In the genomic region with DNA sequence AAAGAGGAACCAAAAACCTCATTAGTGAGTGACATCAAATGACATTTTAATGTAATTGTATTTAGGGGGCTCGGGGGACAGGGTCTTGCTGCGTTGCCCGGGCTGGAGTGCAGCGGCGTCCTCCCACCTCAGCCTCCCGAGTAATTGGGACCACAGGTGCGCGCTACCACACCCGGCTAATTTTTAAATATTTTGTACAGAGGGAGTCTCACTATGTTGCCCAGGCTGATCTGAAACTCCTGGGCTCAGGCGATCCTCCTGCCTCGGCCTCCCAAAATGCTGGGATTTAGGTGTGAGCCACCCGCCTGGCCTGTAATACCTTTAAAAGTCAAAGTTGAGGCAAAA, we compare ENCODE assay signal across 8 cellular contexts. TPM values are rescaled to one million over a fixed set of nuclear protein-coding genes. Genes with fewer than 3 reads are reported as not detected.
DNase-seq lines count a peak whose midpoint lies in the region; ATAC-seq and TF ChIP-seq lines count a peak whose summit lies in the region.

No MANE protein-coding gene starts in this region.

- H3K36me3 ChIP-seq in ES-I3 (ENCODE audit: insufficient read depth, low read length) (peaks cover 7% of the 10 kb centered on the region), fibroblast of lung (ENCODE audit: control insufficient read depth, insufficient read depth, low read length) (peaks cover 30% of the 10 kb centered on the region), psoas muscle (ENCODE audit: insufficient read depth in 1 of 2, low read depth in 1 of 2) (peaks cover 0 to 52% of the 10 kb centered on the region in 2 donors)

- intact Hi-C loops in psoas muscle (cut with DNase I) = no loop called here

- peaks cover 11% of the 10 kb centered on the region for H3K79me2 ChIP-seq in fibroblast of lung (ENCODE audit: control insufficient read depth, insufficient read depth, low read length)

- H3K4me3 ChIP-seq in fibroblast of lung (replicated peaks in 1 of 4; ENCODE audit: control extremely low read depth in 1 of 4, insufficient read depth in 1 of 4, low read depth in 3 of 4, low read length in 4 of 4) (peak overlapping the region; percentile 60 to 91 (median 82)), psoas muscle (peak overlapping the region; percentile 90)

- H2AFZ ChIP-seq in fibroblast of lung (ENCODE audit: low read length) = no peak overlapping the region

- ATAC-seq in psoas muscle (no peak), HG03135 (IDR thresholded peaks at IDR 0.05; ENCODE audit: unreplicated experiment) (no peak)

- H3K27me3 ChIP-seq in fibroblast of lung (ENCODE audit: control insufficient read depth, insufficient read depth, low read length) (no peaks in the 10 kb centered on the region), psoas muscle (ENCODE audit: insufficient read depth in 3 of 3, low read length in 2 of 3) (no peaks in the 10 kb centered on the region)

- 41 to 48% (median 42%) methylated on average over 12 of the region's 12 CpGs for WGBS in psoas muscle, 3 donors

- CTCF ChIA-PET in RWPE1 (lab: Yijun Ruan, JAX) = no interaction called here

- H3K4me1 ChIP-seq in ES-I3 (ENCODE audit: insufficient read depth, low read length) (no peaks in the 10 kb centered on the region), fibroblast of lung (ENCODE audit: control insufficient read depth, extremely low read depth, insufficient read depth, low read length) (peaks cover 2% of the 10 kb centered on the region), psoas muscle (peaks cover 11% of the 10 kb centered on the region)

- H4K20me1 ChIP-seq in fibroblast of lung (ENCODE audit: control insufficient read depth, extremely low read depth, insufficient read depth, low read length) = no peaks in the 10 kb centered on the region

- H3K9me3 ChIP-seq in ES-I3 (ENCODE audit: control insufficient read depth, insufficient read depth, low read length) (no peaks in the 10 kb centered on the region), fibroblast of lung (ENCODE audit: control insufficient read depth, insufficient read depth, low read depth, low read length) (no peaks in the 10 kb centered on the region), psoas muscle (no peaks in the 10 kb centered on the region)

- peak overlapping the region; percentile 86 for H3K4me2 ChIP-seq in fibroblast of lung (ENCODE audit: extremely low read depth, insufficient read depth, low read length)

- TF ChIP-seq CTCF in RWPE1 (conservative IDR thresholded peaks at IDR 0.05; ENCODE audit: low read depth) (no peak), fibroblast of lung (conservative IDR thresholded peaks at IDR 0.05 in 1 of 2, IDR thresholded peaks at IDR 0.05 in 1 of 2; ENCODE audit: low read depth in 1 of 2, low read length in 2 of 2) (no peak), psoas muscle (IDR thresholded peaks at IDR 0.05) (no peak)

- POLR2A ChIA-PET in RWPE1 (lab: Yijun Ruan, JAX; ENCODE audit: low non-redundant PET) = no interaction called here

- H3K27ac ChIP-seq in RWPE1 (peak overlapping the region; percentile 87), fibroblast of lung (ENCODE audit: insufficient read depth, low read length) (peak overlapping the region; percentile 44), psoas muscle (no peak overlapping the region)

- DNase-seq in RWPE1 (ENCODE audit: low spot score) (no peak), fibroblast of lung (ENCODE audit: low read depth in 2 of 2) (no peak), psoas muscle (peak in 1 of 2 donors; percentile 43), NCI-H128 (lab: John Stamatoyannopoulos, UW; ENCODE audit: unreplicated experiment) (no peak), RKO (ENCODE audit: low spot score) (no peak)
- DNase-seq in stimulated activated CD4-positive, alpha-beta T cell treated with anti-CD3 and anti-CD28 coated beads, Interleukin-4, amount 100 ng/mL, for 24 hours = no peak

- H3K9ac ChIP-seq in ES-I3 (ENCODE audit: low read depth, low read length) (peak overlapping the region; percentile 49; the same call in 1 of the 2 replicates), fibroblast of lung (ENCODE audit: insufficient read depth, low read length) (peak overlapping the region; percentile 52)

RNA-seq across cellular contexts. Expression of a gene that starts 0.6 kb away (rescaled TPM):
- total RNA-seq in fibroblast of lung (14.6 and 20.5 TPM in 2 replicates), psoas muscle (10 to 100 TPM; 40.0 to 62.0 (median 48.9) TPM)
- polyA plus RNA-seq in fibroblast of lung (25.9 and 49.4 TPM in 2 replicates), psoas muscle (10 to 100 TPM; 65.3 to 82.2 (median 70.5) TPM)
- 29.6 and 57.8 TPM in 2 replicates for polyA plus RNA-seq in fibroblast of lung (2012)
- polyA minus RNA-seq in fibroblast of lung (ENCODE audit: low replicate concordance) = 21.1 and 31.3 TPM in 2 replicates

RNA-seq across cellular contexts. Expression of a gene that starts 0.8 kb away (rescaled TPM):
- total RNA-seq in fibroblast of lung (2.6 and 3.3 TPM in 2 replicates), psoas muscle (10 to 100 TPM in 2 of 4 donors, 1 to 10 TPM in 2; 5.8 to 16.2 (median 9.0) TPM)
- polyA plus RNA-seq in fibroblast of lung (12.9 and 27.3 TPM in 2 replicates), psoas muscle (10 to 100 TPM in 2 of 3 donors, 1 to 10 TPM in 1; 8.9 to 17.5 (median 11.7) TPM)
- polyA plus RNA-seq in fibroblast of lung (2012) = 9.9 and 19.7 TPM in 2 replicates
- polyA minus RNA-seq in fibroblast of lung (ENCODE audit: low replicate concordance) = 8.0 TPM in 1 of 2 replicates, not detected in the other

RNA-seq across cellular contexts. Expression of a gene that starts 18.2 kb away (rescaled TPM):
- 32.9 and 53.8 TPM in 2 replicates for total RNA-seq in fibroblast of lung
- 40.5 and 54.6 TPM in 2 replicates for polyA plus RNA-seq in fibroblast of lung
- 50.5 and 62.0 TPM in 2 replicates for polyA plus RNA-seq in fibroblast of lung (2012)
- 157 and 246 TPM in 2 replicates for polyA minus RNA-seq in fibroblast of lung (ENCODE audit: low replicate concordance)
- 10 to 100 TPM in 3 of 4 donors, 1 to 10 TPM in 1; 9.0 to 24.8 (median 20.8) TPM for total RNA-seq in psoas muscle
- 10 to 100 TPM; 11.4 to 22.2 (median 15.3) TPM for polyA plus RNA-seq in psoas muscle

RNA-seq across cellular contexts. Expression of a gene that starts 23.8 kb away (rescaled TPM):
- 256 and 268 TPM in 2 replicates for total RNA-seq in fibroblast of lung
- polyA plus RNA-seq in fibroblast of lung = 45.4 and 49.3 TPM in 2 replicates
- polyA plus RNA-seq in fibroblast of lung (2012) = 84.4 and 112 TPM in 2 replicates
- polyA minus RNA-seq in fibroblast of lung (ENCODE audit: low replicate concordance) = 42.7 and 46.1 TPM in 2 replicates
- total RNA-seq in psoas muscle = 10 to 100 TPM; 23.0 to 43.1 (median 37.8) TPM
- polyA plus RNA-seq in psoas muscle = 10 to 100 TPM; 53.8 to 68.1 (median 57.7) TPM
